ENCODE assay signal across 32 cellular contexts in the genomic region with DNA sequence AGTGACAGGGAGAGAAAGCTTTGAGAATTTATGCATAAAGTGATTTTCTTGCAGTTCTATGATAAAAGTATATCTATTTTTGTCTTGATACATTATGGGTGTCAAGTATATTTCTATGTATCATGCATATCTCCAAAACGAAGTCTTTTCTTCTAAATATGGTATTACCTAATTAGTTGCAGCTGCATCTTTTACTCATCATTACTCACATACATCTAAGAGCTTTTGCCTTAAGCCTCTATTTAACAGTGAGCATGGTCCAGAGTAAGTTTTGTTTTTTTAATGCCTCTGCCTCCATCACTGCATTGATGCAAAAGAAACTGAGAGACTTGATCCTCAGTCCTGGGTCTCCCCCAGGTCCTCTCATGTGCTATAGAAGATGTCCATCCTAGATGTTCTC. TPM values are rescaled to one million over a fixed set of nuclear protein-coding genes. Genes with fewer than 3 reads are reported as not detected.
DNase-seq lines count a peak whose midpoint lies in the region; ATAC-seq and TF ChIP-seq lines count a peak whose summit lies in the region.
"Had no signal": no experiment of that assay in that cellular context is flagged by ENCODE, and none has a peak within 500 bp of the region (broad histone marks: within the 10 kb centered on the region; RNA-seq: fewer than 3 reads in every experiment).

No MANE protein-coding gene starts in this region.

- H3K36me3 ChIP-seq in heart right ventricle: peaks cover 0 to 24% (median 0%) of the 10 kb centered on the region in 9 donors
- H3K36me3 ChIP-seq: gastrocnemius medialis, MG63, pancreas, uterus had no signal

- intact Hi-C loops in left cardiac atrium (cut with DNase I): loop anchor here in 1 of 2 donors (10.0 kb wide), 1 partner anchor 94 kb away; no protein-coding TSS in a partner anchor
- intact Hi-C loops in heart right ventricle (cut with DNase I): loop anchor here in 1 of 10 donors (10.0 kb wide), 1 partner anchor 74 kb away; no protein-coding TSS in a partner anchor

- no peaks in the 10 kb centered on the region for H3K27me3 Mint-ChIP-seq in nephron (ENCODE audit: low read depth)
- H3K27me3 Mint-ChIP-seq: activated B cell treated with CpG ODN at 0.5 μM for 24 hours; activated naive CD4-positive, alpha-beta T cell treated with anti-CD3 and anti-CD28 coated beads, Interleukin-2, amount 10 ng/mL, durations not matched to agents 7 days and 5 days; CD4-positive, alpha-beta T cell had no signal

- peaks cover 19% of the 10 kb centered on the region for H3K36me3 Mint-ChIP-seq in nephron (ENCODE audit: low read depth)
- H3K36me3 Mint-ChIP-seq: activated naive CD4-positive, alpha-beta T cell treated with anti-CD3 and anti-CD28 coated beads, Interleukin-2, amount 10 ng/mL, durations not matched to agents 7 days and 5 days had no signal

- no peak for TF ChIP-seq CTCF in epithelial cell of esophagus (IDR thresholded peaks at IDR 0.05; ENCODE audit: insufficient read depth, low read depth, low read length, missing control alignments)
- no peak for TF ChIP-seq CTCF in nephron (IDR thresholded peaks at IDR 0.05; ENCODE audit: unreplicated experiment in 3 of 3)
- no peak for TF ChIP-seq CTCF in heart right ventricle (IDR thresholded peaks at IDR 0.05)

- no peak overlapping the region for H3K4me3 ChIP-seq in epithelial cell of esophagus (ENCODE audit: low read length)
- no peak overlapping the region for H3K4me3 ChIP-seq in heart right ventricle
- H3K4me3 ChIP-seq: dorsolateral prefrontal cortex, gastrocnemius medialis, MG63, mucosa of descending colon, pancreas, thoracic aorta, uterus had no signal

- H3K27ac Mint-ChIP-seq in nephron: peak overlapping the region in 2 of 3 experiments; percentile 38 to 45
- H3K27ac Mint-ChIP-seq: activated B cell treated with CpG ODN at 0.5 μM for 24 hours; activated naive CD4-positive, alpha-beta T cell treated with anti-CD3 and anti-CD28 coated beads, Interleukin-2, amount 10 ng/mL, durations not matched to agents 7 days and 5 days; activated T-helper 1 cell treated with anti-CD3 and anti-CD28 coated beads, Interleukin-12 subunit alpha, Interleukin-12 subunit beta, Interleukin-2, Interleukin-4 antibody, amounts not matched to agents 30 ng/mL and 10 ng/mL and 1 ng/mL, durations not matched to agents 14 hours and 24 hours and 36 hours; CD4-positive, alpha-beta T cell had no signal

- no peaks in the 10 kb centered on the region for H3K4me1 ChIP-seq in heart right ventricle
- H3K4me1 ChIP-seq: gastrocnemius medialis, pancreas, uterus had no signal

- peaks cover 10% of the 10 kb centered on the region for H3K4me1 Mint-ChIP-seq in nephron
- H3K4me1 Mint-ChIP-seq: activated B cell treated with CpG ODN at 0.5 μM for 24 hours; activated naive CD4-positive, alpha-beta T cell treated with anti-CD3 and anti-CD28 coated beads, Interleukin-2, amount 10 ng/mL, durations not matched to agents 7 days and 5 days; central memory CD8-positive, alpha-beta T cell; nephron progenitor cell had no signal

- H3K9me3 ChIP-seq in heart right ventricle: no peaks in the 10 kb centered on the region
- H3K9me3 ChIP-seq: gastrocnemius medialis, MG63, mucosa of descending colon, pancreas, thoracic aorta, uterus had no signal

- no peak overlapping the region for H3K27ac ChIP-seq in heart right ventricle
- H3K27ac ChIP-seq: dorsolateral prefrontal cortex, gastrocnemius medialis, pancreas, thoracic aorta, uterus had no signal

- peak; percentile 51 for DNase-seq in AG20443 (ENCODE audit: low spot score)
- peak; percentile 52 for DNase-seq in HS-5 (ENCODE audit: low read depth)
- peak; percentile 27 for DNase-seq in epithelial cell of esophagus (ENCODE audit: low read depth)
- no peak for DNase-seq in left cardiac atrium
- DNase-seq in heart right ventricle: no peak
- DNase-seq: ACHN; activated B cell treated with CpG ODN at 0.5 μM for 24 hours; activated naive CD4-positive, alpha-beta T cell treated with anti-CD3 and anti-CD28 coated beads, Interleukin-2, amount 10 ng/mL, durations not matched to agents 7 days and 5 days; aorta; CD4-positive, alpha-beta T cell; dorsolateral prefrontal cortex; gastrocnemius medialis; MG63; mucosa of descending colon; NCI-H1436 treated with DMSO at 0.1 percent for 48 hours; NCI-H446 treated with DMSO at 0.1 percent for 48 hours; nephron progenitor cell; pancreas; right cardiac atrium; stimulated activated CD4-positive, alpha-beta T cell treated with anti-CD3 and anti-CD28 coated beads, Interleukin-12 subunit alpha, Interleukin-12 subunit beta, amount 100 ng/mL, for 4 hours; stimulated activated CD4-positive, alpha-beta T cell treated with anti-CD3 and anti-CD28 coated beads, Interleukin-4, amount 100 ng/mL, for 4 hours; stimulated activated naive CD4-positive, alpha-beta T cell; SW 1271; T1000; uterus had no signal

- peaks cover 4% of the 10 kb centered on the region for H3K9me3 Mint-ChIP-seq in nephron
- H3K9me3 Mint-ChIP-seq: activated B cell treated with CpG ODN at 0.5 μM for 24 hours; activated T-helper 1 cell treated with anti-CD3 and anti-CD28 coated beads, Interleukin-12 subunit alpha, Interleukin-12 subunit beta, Interleukin-2, Interleukin-4 antibody, amounts not matched to agents 30 ng/mL and 10 ng/mL and 1 ng/mL, durations not matched to agents 14 hours and 24 hours and 36 hours had no signal

- H3K27me3 ChIP-seq in heart right ventricle: no peaks in the 10 kb centered on the region
- H3K27me3 ChIP-seq: dorsolateral prefrontal cortex, gastrocnemius medialis, MG63, pancreas, uterus had no signal

- WGBS in heart right ventricle, 2 donors: 68 to 85% methylated on average over 1 of the region's 1 CpG

- ATAC-seq in HG03039 (IDR thresholded peaks at IDR 0.05; ENCODE audit: unreplicated experiment) (no peak), GM19324 (IDR thresholded peaks at IDR 0.05; ENCODE audit: low FRiP score, unreplicated experiment) (no peak), left cardiac atrium (no peak), heart right ventricle (no peak)
- ATAC-seq: gastrocnemius medialis, mucosa of descending colon, pancreas, right cardiac atrium, Right ventricle myocardium inferior had no signal

- no peak overlapping the region for H3K4me3 Mint-ChIP-seq in nephron
- H3K4me3 Mint-ChIP-seq: activated B cell treated with CpG ODN at 0.5 μM for 24 hours; activated naive CD4-positive, alpha-beta T cell treated with anti-CD3 and anti-CD28 coated beads, Interleukin-2, amount 10 ng/mL, durations not matched to agents 7 days and 5 days; activated T-helper 1 cell treated with anti-CD3 and anti-CD28 coated beads, Interleukin-12 subunit alpha, Interleukin-12 subunit beta, Interleukin-2, Interleukin-4 antibody, amounts not matched to agents 30 ng/mL and 10 ng/mL and 1 ng/mL, durations not matched to agents 14 hours and 24 hours and 36 hours; CD4-positive, alpha-beta T cell; central memory CD8-positive, alpha-beta T cell; nephron progenitor cell had no signal

RNA-seq across cellular contexts. Expression of a gene that starts 40.0 kb away (rescaled TPM):
- total RNA-seq in left cardiac atrium (10 to 100 TPM; 12.3 to 21.0 TPM), heart right ventricle (10 to 100 TPM in 8 of 10 donors, 1 to 10 TPM in 2; 9.3 to 16.4 (median 13.7) TPM)
- 10 to 100 TPM in 1 of 2 donors, 1 to 10 TPM in 1; 6.9 to 11.0 TPM for polyA plus RNA-seq in heart right ventricle

Comparison
In these comparisons a context has a peak if more than half of its experiments do, and no peak if none do; other contexts are left out.
1. DNase-seq: peak in AG20443 (single experiment), HS-5 (single experiment) and epithelial cell of esophagus (single experiment); none in left cardiac atrium (single experiment) and heart right ventricle (0 of 2).